ENCODE assay signal across 35 cellular contexts in genomic region chr20:1961374-1961773, GRCh38. TPM values are rescaled to one million over a fixed set of nuclear protein-coding genes. Genes with fewer than 3 reads are reported as not detected.
"Had no signal": no experiment of that assay in that cellular context is flagged by ENCODE, and none has a peak within 500 bp of the region (broad histone marks: within the 10 kb centered on the region; RNA-seq: fewer than 3 reads in every experiment).

No MANE protein-coding gene starts in this region.

- H3K4me1 Mint-ChIP-seq: central memory CD8-positive, alpha-beta T cell had no signal

- H3K27me3 ChIP-seq: dorsolateral prefrontal cortex, gastrocnemius medialis, heart left ventricle had no signal

- H3K27ac Mint-ChIP-seq: activated CD4-positive, alpha-beta memory T cell treated with anti-CD3 and anti-CD28 coated beads for 36 hours; activated CD4-positive, alpha-beta T cell treated with anti-CD3 and anti-CD28 coated beads for 36 hours; activated CD4-positive, alpha-beta T cell treated with anti-CD3 and anti-CD28 coated beads, Interleukin-2, amount 10 ng/mL, durations not matched to agents 24 days and 14 days; activated CD8-positive, alpha-beta memory T cell treated with anti-CD3 and anti-CD28 coated beads, Interleukin-2, amount 10 ng/mL, durations not matched to agents 7 days and 5 days; activated CD8-positive, alpha-beta T cell treated with anti-CD3 and anti-CD28 coated beads, Interleukin-2, amount 10 ng/mL, durations not matched to agents 7 days and 5 days; activated naive CD4-positive, alpha-beta T cell treated with anti-CD3 and anti-CD28 coated beads, Interleukin-2, amount 10 ng/mL, durations not matched to agents 7 days and 5 days; activated naive CD4-positive, alpha-beta T cell treated with anti-CD3 and anti-CD28 coated beads, Interleukin-2, amount 50 U/mL, for 72 hours; activated naive CD8-positive, alpha-beta T cell treated with anti-CD3 and anti-CD28 coated beads, Interleukin-2, amount 10 ng/mL, durations not matched to agents 7 days and 5 days; activated T-helper 1 cell treated with anti-CD3 and anti-CD28 coated beads, Interleukin-12 subunit alpha, Interleukin-12 subunit beta, Interleukin-2, Interleukin-4 antibody, amounts not matched to agents 30 ng/mL and 10 ng/mL and 1 ng/mL, durations not matched to agents 14 hours and 24 hours and 36 hours; activated T-helper 2 cell treated with anti-CD3 and anti-CD28 coated beads, Interferon-gamma antibody, Interleukin-2, Interleukin-4, amounts not matched to agents 10 μg/mL and 5 μg/mL and 100 μg/mL, durations not matched to agents 14 hours and 24 hours and 36 hours; dendritic cell treated with granulocyte-macrophage colony-stimulating factor and Interleukin-4, amounts not matched to agents 40 ng/mL and 50 ng/mL, for 4 days; T-helper 17 cell had no signal

- H3K27ac ChIP-seq: brain microvascular endothelial cell, coronary artery, dorsolateral prefrontal cortex, esophagus muscularis mucosa, foreskin keratinocyte, gastrocnemius medialis, heart left ventricle had no signal

- DNase-seq: activated CD4-positive, alpha-beta memory T cell treated with anti-CD3 and anti-CD28 coated beads for 36 hours; activated CD4-positive, alpha-beta T cell treated with anti-CD3 and anti-CD28 coated beads for 36 hours; activated CD4-positive, alpha-beta T cell treated with anti-CD3 and anti-CD28 coated beads, Interleukin-2, amount 10 ng/mL, durations not matched to agents 24 days and 14 days; activated CD4-positive, CD25-positive, alpha-beta regulatory T cell; activated CD4-positive, CD25-positive, alpha-beta regulatory T cell treated with anti-CD3 and anti-CD28 coated beads, Interleukin-2, amount 50 U/mL, for 72 hours; activated CD8-positive, alpha-beta memory T cell treated with anti-CD3 and anti-CD28 coated beads, Interleukin-2, amount 10 ng/mL, durations not matched to agents 7 days and 5 days; activated CD8-positive, alpha-beta memory T cell treated with anti-CD3 and anti-CD28 coated beads, Interleukin-2, amount 50 U/mL, for 4 hours; activated CD8-positive, alpha-beta T cell treated with anti-CD3 and anti-CD28 coated beads, Interleukin-2, amount 10 ng/mL, durations not matched to agents 7 days and 5 days; activated gamma-delta T cell; activated naive CD4-positive, alpha-beta T cell; activated naive CD4-positive, alpha-beta T cell treated with anti-CD3 and anti-CD28 coated beads, Interleukin-2, amount 10 ng/mL, durations not matched to agents 7 days and 5 days; activated naive CD8-positive, alpha-beta T cell treated with anti-CD3 and anti-CD28 coated beads, Interleukin-2, amount 10 ng/mL, durations not matched to agents 7 days and 5 days; activated T-cell treated with anti-CD3 and anti-CD28 coated beads, Interleukin-2, amount 50 U/mL, for 1 hour; activated T-cell treated with anti-CD3 and anti-CD28 coated beads, Interleukin-2, amount 50 U/mL, for 48 hours; brain microvascular endothelial cell; dorsolateral prefrontal cortex; effector memory CD4-positive, alpha-beta T cell; erythroblast; foreskin keratinocyte; gastrocnemius medialis; glutamatergic neuron; heart left ventricle; T-helper 1 cell; T-helper 17 cell had no signal

- H3K4me3 Mint-ChIP-seq: activated CD4-positive, alpha-beta memory T cell treated with anti-CD3 and anti-CD28 coated beads for 36 hours; activated CD4-positive, alpha-beta T cell treated with anti-CD3 and anti-CD28 coated beads for 36 hours; activated CD4-positive, alpha-beta T cell treated with anti-CD3 and anti-CD28 coated beads, Interleukin-2, amount 10 ng/mL, durations not matched to agents 24 days and 14 days; activated CD8-positive, alpha-beta memory T cell treated with anti-CD3 and anti-CD28 coated beads, Interleukin-2, amount 10 ng/mL, durations not matched to agents 7 days and 5 days; activated CD8-positive, alpha-beta T cell treated with anti-CD3 and anti-CD28 coated beads, Interleukin-2, amount 10 ng/mL, durations not matched to agents 7 days and 5 days; activated naive CD4-positive, alpha-beta T cell treated with anti-CD3 and anti-CD28 coated beads, Interleukin-2, amount 10 ng/mL, durations not matched to agents 7 days and 5 days; activated naive CD8-positive, alpha-beta T cell treated with anti-CD3 and anti-CD28 coated beads, Interleukin-2, amount 10 ng/mL, durations not matched to agents 7 days and 5 days; activated T-helper 1 cell treated with anti-CD3 and anti-CD28 coated beads, Interleukin-12 subunit alpha, Interleukin-12 subunit beta, Interleukin-2, Interleukin-4 antibody, amounts not matched to agents 30 ng/mL and 10 ng/mL and 1 ng/mL, durations not matched to agents 14 hours and 24 hours and 36 hours; central memory CD8-positive, alpha-beta T cell; dendritic cell treated with granulocyte-macrophage colony-stimulating factor and Interleukin-4, amounts not matched to agents 40 ng/mL and 50 ng/mL, for 4 days; T-helper 17 cell had no signal

- H3K4me3 ChIP-seq: coronary artery, dorsolateral prefrontal cortex, esophagus muscularis mucosa, gastrocnemius medialis, heart left ventricle had no signal

- ATAC-seq: activated CD4-positive, alpha-beta T cell treated with anti-CD3 and anti-CD28 coated beads for 36 hours; activated CD8-positive, alpha-beta memory T cell treated with anti-CD3 and anti-CD28 coated beads, Interleukin-2, amount 10 ng/mL, durations not matched to agents 7 days and 5 days; activated CD8-positive, alpha-beta T cell treated with anti-CD3 and anti-CD28 coated beads, Interleukin-2, amount 10 ng/mL, durations not matched to agents 7 days and 5 days; activated naive CD4-positive, alpha-beta T cell treated with anti-CD3 and anti-CD28 coated beads, Interleukin-2, amount 50 U/mL, for 72 hours; foreskin keratinocyte; gastrocnemius medialis; heart left ventricle; T-helper 17 cell had no signal

- H3K9me3 Mint-ChIP-seq: activated CD4-positive, alpha-beta memory T cell treated with anti-CD3 and anti-CD28 coated beads for 36 hours; activated CD4-positive, alpha-beta T cell treated with anti-CD3 and anti-CD28 coated beads, Interleukin-2, amount 10 ng/mL, durations not matched to agents 24 days and 14 days; activated naive CD4-positive, alpha-beta T cell treated with anti-CD3 and anti-CD28 coated beads, Interleukin-2, amount 10 ng/mL, durations not matched to agents 7 days and 5 days; activated naive CD4-positive, alpha-beta T cell treated with anti-CD3 and anti-CD28 coated beads, Interleukin-2, amount 50 U/mL, for 72 hours; activated naive CD8-positive, alpha-beta T cell treated with anti-CD3 and anti-CD28 coated beads, Interleukin-2, amount 10 ng/mL, durations not matched to agents 7 days and 5 days; activated T-helper 1 cell treated with anti-CD3 and anti-CD28 coated beads, Interleukin-12 subunit alpha, Interleukin-12 subunit beta, Interleukin-2, Interleukin-4 antibody, amounts not matched to agents 30 ng/mL and 10 ng/mL and 1 ng/mL, durations not matched to agents 14 hours and 24 hours and 36 hours; activated T-helper 2 cell treated with anti-CD3 and anti-CD28 coated beads, Interferon-gamma antibody, Interleukin-2, Interleukin-4, amounts not matched to agents 10 μg/mL and 5 μg/mL and 100 μg/mL, durations not matched to agents 14 hours and 24 hours and 36 hours; central memory CD8-positive, alpha-beta T cell; dendritic cell treated with granulocyte-macrophage colony-stimulating factor and Interleukin-4, amounts not matched to agents 40 ng/mL and 50 ng/mL, for 4 days had no signal

- H3K9me3 ChIP-seq: esophagus muscularis mucosa, gastrocnemius medialis, heart left ventricle had no signal

- H3K36me3 Mint-ChIP-seq: activated CD4-positive, alpha-beta memory T cell treated with anti-CD3 and anti-CD28 coated beads for 36 hours; activated CD8-positive, alpha-beta memory T cell treated with anti-CD3 and anti-CD28 coated beads, Interleukin-2, amount 10 ng/mL, durations not matched to agents 7 days and 5 days; activated naive CD4-positive, alpha-beta T cell treated with anti-CD3 and anti-CD28 coated beads, Interleukin-2, amount 10 ng/mL, durations not matched to agents 7 days and 5 days; activated naive CD4-positive, alpha-beta T cell treated with anti-CD3 and anti-CD28 coated beads, Interleukin-2, amount 50 U/mL, for 72 hours; activated naive CD8-positive, alpha-beta T cell treated with anti-CD3 and anti-CD28 coated beads, Interleukin-2, amount 10 ng/mL, durations not matched to agents 7 days and 5 days had no signal

- H3K36me3 ChIP-seq: brain microvascular endothelial cell, esophagus muscularis mucosa, gastrocnemius medialis, heart left ventricle had no signal

RNA-seq across cellular contexts. Expression of gene PDYN, which starts 32.5 kb away (rescaled TPM):
- total RNA-seq: activated CD4-positive, alpha-beta memory T cell treated with anti-CD3 and anti-CD28 coated beads for 36 hours; activated CD4-positive, alpha-beta T cell treated with anti-CD3 and anti-CD28 coated beads for 36 hours; activated CD4-positive, alpha-beta T cell treated with anti-CD3 and anti-CD28 coated beads, Interleukin-2, amount 10 ng/mL, durations not matched to agents 24 days and 14 days; activated CD8-positive, alpha-beta memory T cell treated with anti-CD3 and anti-CD28 coated beads for 36 hours; activated CD8-positive, alpha-beta memory T cell treated with anti-CD3 and anti-CD28 coated beads, Interleukin-2, amount 10 ng/mL, durations not matched to agents 7 days and 5 days; activated CD8-positive, alpha-beta T cell treated with anti-CD3 and anti-CD28 coated beads, Interleukin-2, amount 10 ng/mL, durations not matched to agents 7 days and 5 days; activated naive CD4-positive, alpha-beta T cell treated with anti-CD3 and anti-CD28 coated beads, Interleukin-2, amount 50 U/mL, for 72 hours; activated naive CD8-positive, alpha-beta T cell treated with anti-CD3 and anti-CD28 coated beads, Interleukin-2, amount 10 ng/mL, durations not matched to agents 7 days and 5 days; activated T-helper 1 cell treated with anti-CD3 and anti-CD28 coated beads, Interleukin-12 subunit alpha, Interleukin-12 subunit beta, Interleukin-2, Interleukin-4 antibody, amounts not matched to agents 30 ng/mL and 10 ng/mL and 1 ng/mL, durations not matched to agents 14 hours and 24 hours and 36 hours; activated T-helper 2 cell treated with anti-CD3 and anti-CD28 coated beads, Interferon-gamma antibody, Interleukin-2, Interleukin-4, amounts not matched to agents 10 μg/mL and 5 μg/mL and 100 μg/mL, durations not matched to agents 14 hours and 24 hours and 36 hours; astrocyte; bronchial epithelial cell; cardiac septum; esophagus muscularis mucosa; foreskin keratinocyte; gastrocnemius medialis; heart left ventricle; T-helper 17 cell had no signal
- polyA plus RNA-seq: foreskin keratinocyte, heart left ventricle had no signal
